Comparison of ENCODE assay signal across 13 cellular contexts in the genomic region with DNA sequence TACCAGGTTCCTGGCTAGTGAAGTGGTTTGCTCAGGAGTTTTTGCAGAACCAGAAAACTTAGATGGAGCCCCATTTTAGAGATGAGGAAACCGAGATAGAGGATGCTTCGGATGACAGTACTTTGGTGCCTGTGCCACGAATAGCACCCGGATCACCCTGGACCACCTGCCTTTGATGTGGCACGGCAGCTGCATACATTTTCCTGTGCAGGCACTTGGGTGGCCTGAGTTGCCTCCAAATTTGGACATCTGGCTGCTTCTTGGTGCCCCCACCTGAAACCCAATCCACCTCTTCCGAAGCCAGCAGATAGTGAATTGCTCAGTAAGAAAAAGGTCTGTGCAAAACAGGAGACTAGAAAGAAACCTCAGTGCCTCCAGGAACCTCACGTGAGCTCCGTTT.
DNase-seq lines count a peak whose midpoint lies in the region; ATAC-seq lines count a peak whose summit lies in the region.
"Had no signal": no experiment of that assay in that cellular context is flagged by ENCODE, and none has a peak within 500 bp of the region (broad histone marks: within the 10 kb centered on the region; RNA-seq: fewer than 3 reads in every experiment).

No MANE protein-coding gene starts in this region.

- CTCF ChIA-PET in T-cell (lab: Charles Lee): no interaction called here

- H3K27ac Mint-ChIP-seq in T-cell: peak overlapping the region; percentile 4 to 66
- peak overlapping the region; percentile 90 for H3K27ac Mint-ChIP-seq in effector memory CD8-positive, alpha-beta T cell
- H3K27ac Mint-ChIP-seq in stimulated activated memory B cell treated with anti-CD40 and anti-IgM and Interleukin-4, amounts not matched to agents 10 μg/mL and 1 μg/mL and 100 μg/mL, for 72 hours: peak overlapping the region; percentile 98

- no peaks in the 10 kb centered on the region for H3K36me3 Mint-ChIP-seq in T-cell
- H3K36me3 Mint-ChIP-seq in effector memory CD8-positive, alpha-beta T cell (ENCODE audit: insufficient read depth): peaks cover 14% of the 10 kb centered on the region
- no peaks in the 10 kb centered on the region for H3K36me3 Mint-ChIP-seq in stimulated activated memory B cell treated with anti-CD40 and anti-IgM and Interleukin-4, amounts not matched to agents 10 μg/mL and 1 μg/mL and 100 μg/mL, for 72 hours

- DNase-seq in activated effector memory CD4-positive, alpha-beta T cell treated with anti-CD3 and anti-CD28 coated beads, Interleukin-2, amount 50 U/mL, for 16 hours: peak; percentile 64
- no peak for DNase-seq in activated effector memory CD4-positive, alpha-beta T cell treated with Interleukin-2 at 50 U/mL for 16 hours
- DNase-seq in T-cell (no peak), amniotic stem cell (lab: John Stamatoyannopoulos, UW) (no peak), NCI-H526 (lab: John Stamatoyannopoulos, UW) (no peak)
- DNase-seq in effector memory CD8-positive, alpha-beta T cell: no peak
- DNase-seq: DMS 273 treated with DMSO at 0.1 percent for 48 hours; effector memory CD4-positive, alpha-beta T cell; nucleus accumbens; stimulated activated CD4-positive, alpha-beta T cell treated with anti-CD3 and anti-CD28 coated beads, Interleukin-4, amount 100 ng/mL, for 4 hours; stimulated activated naive B cell treated with anti-CD40 and anti-IgM and Interleukin-4, amounts not matched to agents 10 μg/mL and 1 μg/mL and 100 μg/mL, for 72 hours had no signal

- H3K4me3 Mint-ChIP-seq in T-cell: peak overlapping the region in 1 of 3 donors; percentile 39
- peak overlapping the region; percentile 5 to 55 for H3K4me3 Mint-ChIP-seq in effector memory CD8-positive, alpha-beta T cell
- no peak overlapping the region for H3K4me3 Mint-ChIP-seq in stimulated activated memory B cell treated with anti-CD40 and anti-IgM and Interleukin-4, amounts not matched to agents 10 μg/mL and 1 μg/mL and 100 μg/mL, for 72 hours

- H3K4me1 Mint-ChIP-seq in T-cell: peaks cover 54 to 76% (median 59%) of the 10 kb centered on the region in 3 donors
- H3K4me1 Mint-ChIP-seq in effector memory CD8-positive, alpha-beta T cell (ENCODE audit: low read depth in 2 of 2): peaks cover 71 to 77% of the 10 kb centered on the region in 2 donors
- H3K4me1 Mint-ChIP-seq in stimulated activated memory B cell treated with anti-CD40 and anti-IgM and Interleukin-4, amounts not matched to agents 10 μg/mL and 1 μg/mL and 100 μg/mL, for 72 hours: peaks cover 86% of the 10 kb centered on the region

- no peaks in the 10 kb centered on the region for H3K27me3 Mint-ChIP-seq in T-cell
- H3K27me3 Mint-ChIP-seq in effector memory CD8-positive, alpha-beta T cell: no peaks in the 10 kb centered on the region
- H3K27me3 Mint-ChIP-seq in stimulated activated memory B cell treated with anti-CD40 and anti-IgM and Interleukin-4, amounts not matched to agents 10 μg/mL and 1 μg/mL and 100 μg/mL, for 72 hours: peaks cover 32% of the 10 kb centered on the region

- no peaks in the 10 kb centered on the region for H3K9me3 Mint-ChIP-seq in T-cell
- no peaks in the 10 kb centered on the region for H3K9me3 Mint-ChIP-seq in effector memory CD8-positive, alpha-beta T cell
- H3K9me3 Mint-ChIP-seq in stimulated activated memory B cell treated with anti-CD40 and anti-IgM and Interleukin-4, amounts not matched to agents 10 μg/mL and 1 μg/mL and 100 μg/mL, for 72 hours: no peaks in the 10 kb centered on the region

- POLR2A ChIA-PET in T-cell (lab: Charles Lee): no interaction called here

- ATAC-seq in T-cell (replicated peaks in 1 of 4): no peak
- no peak for ATAC-seq in effector memory CD8-positive, alpha-beta T cell (replicated peaks)
- no peak for ATAC-seq in stimulated activated memory B cell treated with anti-CD40 and anti-IgM and Interleukin-4, amounts not matched to agents 10 μg/mL and 1 μg/mL and 100 μg/mL, for 72 hours
- no peak for ATAC-seq in HG03039 (IDR thresholded peaks at IDR 0.05; ENCODE audit: unreplicated experiment)
- ATAC-seq: stimulated activated naive B cell treated with anti-CD40 and anti-IgM and Interleukin-4, amounts not matched to agents 10 μg/mL and 1 μg/mL and 100 μg/mL, for 72 hours had no signal

Comparison
In these comparisons a context has a peak if more than half of its experiments do, and no peak if none do; other contexts are left out.
1. H3K27ac Mint-ChIP-seq: peak in every context shown above with its lines; median percentile 98 in stimulated activated memory B cell treated with anti-CD40 and anti-IgM and Interleukin-4, amounts not matched to agents 10 μg/mL and 1 μg/mL and 100 μg/mL, for 72 hours; 90 in effector memory CD8-positive, alpha-beta T cell; 35 in T-cell.